ENCODE assay signal across 9 cellular contexts in genomic region chr17:795276-795675, GRCh38. TPM values are rescaled to one million over a fixed set of nuclear protein-coding genes. Genes with fewer than 3 reads are reported as not detected.
DNase-seq lines count a peak whose midpoint lies in the region; ATAC-seq and TF ChIP-seq lines count a peak whose summit lies in the region.
"Had no signal": no experiment of that assay in that cellular context is flagged by ENCODE, and none has a peak within 500 bp of the region (broad histone marks: within the 10 kb centered on the region; RNA-seq: fewer than 3 reads in every experiment).

No MANE protein-coding gene starts in this region.

- H3K4me2 ChIP-seq in neural cell (ENCODE audit: low read length), result no peak overlapping the region

- no peak for TF ChIP-seq EP300 in esophagus muscularis mucosa (IDR thresholded peaks at IDR 0.05)
- TF ChIP-seq EP300 in neural cell (conservative IDR thresholded peaks at IDR 0.05; ENCODE audit: poor library complexity, severe bottlenecking), result no peak
- no peak for TF ChIP-seq EP300 in upper lobe of left lung (IDR thresholded peaks at IDR 0.05)

- intact Hi-C loops in esophagus muscularis mucosa (cut with DNase I), result loop anchor here (2.0 to 10.0 kb wide), 2 partner anchors 60 to 262 kb away; no protein-coding TSS in a partner anchor

- TF ChIP-seq POLR2A in esophagus muscularis mucosa (IDR thresholded peaks at IDR 0.05; ENCODE audit: low read depth) (no peak), upper lobe of left lung (IDR thresholded peaks at IDR 0.05) (no peak)

- H3K27ac ChIP-seq in RWPE1, result peak overlapping the region; percentile 98
- H3K27ac ChIP-seq in esophagus muscularis mucosa (replicated peaks in 1 of 4), result peak overlapping the region; percentile 58 to 79 (median 70)
- H3K27ac ChIP-seq in neural cell (ENCODE audit: low read length), result peak overlapping the region; percentile 76
- peak overlapping the region in 3 of 4 donors; percentile 11 to 68 (median 57) for H3K27ac ChIP-seq in upper lobe of left lung
- H3K27ac ChIP-seq: SK-N-MC had no signal

- no peak overlapping the region for H2AFZ ChIP-seq in neural cell (ENCODE audit: low read depth, low read length)

- DNase-seq in RWPE1 (ENCODE audit: low spot score) (no peak), esophagus muscularis mucosa (ENCODE audit: extremely low spot score) (no peak), upper lobe of left lung (peak in 1 of 2 donors; percentile 49), NCI-H1092 treated with DMSO at 0.1 percent for 48 hours (lab: John Stamatoyannopoulos, UW) (no peak)

- no peaks in the 10 kb centered on the region for H3F3A ChIP-seq in neural cell (ENCODE audit: insufficient read depth, low read length, poor library complexity, severe bottlenecking)

- peaks cover 0 to 35% (median 25%) of the 10 kb centered on the region in 4 donors for H3K36me3 ChIP-seq in esophagus muscularis mucosa
- no peaks in the 10 kb centered on the region for H3K36me3 ChIP-seq in neural cell (ENCODE audit: insufficient read depth, low read length)
- peaks cover 5 to 25% (median 16%) of the 10 kb centered on the region in 4 donors for H3K36me3 ChIP-seq in upper lobe of left lung

- TF ChIP-seq CTCF in RWPE1 (conservative IDR thresholded peaks at IDR 0.05; ENCODE audit: low read depth), result no peak
- no peak for TF ChIP-seq CTCF in esophagus muscularis mucosa (IDR thresholded peaks at IDR 0.05)
- TF ChIP-seq CTCF in neural cell (IDR thresholded peaks at IDR 0.05; ENCODE audit: poor library complexity, severe bottlenecking), result no peak
- TF ChIP-seq CTCF in upper lobe of left lung (IDR thresholded peaks at IDR 0.05), result no peak

- CTCF ChIA-PET in RWPE1 (lab: Yijun Ruan, JAX), result interaction anchor here (0.5 to 2.8 kb wide), 8 partner anchors 30 to 201 kb away, joined by 3 to 32 read pairs (median 4); partner anchors contain the start of genes NXN and TIMM22

- no peaks in the 10 kb centered on the region for H4K20me1 ChIP-seq in neural cell (ENCODE audit: insufficient read depth)

- no peak for TF ChIP-seq RAD21 in neural cell (conservative IDR thresholded peaks at IDR 0.05)

- peak overlapping the region; percentile 56 for H3K9ac ChIP-seq in neural cell (ENCODE audit: low read length)

- H3K9me3 ChIP-seq in esophagus muscularis mucosa (no peaks in the 10 kb centered on the region), neural cell (ENCODE audit: low read length) (no peaks in the 10 kb centered on the region), upper lobe of left lung (no peaks in the 10 kb centered on the region)

- no peak for ATAC-seq in upper lobe of left lung (ENCODE audit: low FRiP score in 2 of 2)
- ATAC-seq in GM21576 (IDR thresholded peaks at IDR 0.05; ENCODE audit: unreplicated experiment), result no peak
- no peak for ATAC-seq in HG03095 (IDR thresholded peaks at IDR 0.05; ENCODE audit: unreplicated experiment)

- POLR2A ChIA-PET in RWPE1 (lab: Yijun Ruan, JAX; ENCODE audit: low non-redundant PET), result no interaction called here

- WGBS in esophagus muscularis mucosa, result 72% methylated on average over 14 of the region's 14 CpGs
- 44 to 69% methylated on average over 9 to 13 of the region's 14 CpGs for WGBS in upper lobe of left lung, 2 donors

- H3K9me2 ChIP-seq in neural cell (ENCODE audit: insufficient read depth, low read length), result no peaks in the 10 kb centered on the region

- H3K27me3 ChIP-seq in esophagus muscularis mucosa (no peaks in the 10 kb centered on the region), neural cell (ENCODE audit: insufficient read depth, low read depth, low read length) (no peaks in the 10 kb centered on the region), upper lobe of left lung (no peaks in the 10 kb centered on the region)

- H3K79me2 ChIP-seq in neural cell (replicated peaks; ENCODE audit: insufficient read depth, low read length), result no peaks in the 10 kb centered on the region

- H3K4me3 ChIP-seq in esophagus muscularis mucosa (peak overlapping the region; percentile 35 to 38 (median 36)), neural cell (ENCODE audit: low read length) (no peak overlapping the region), upper lobe of left lung (peak overlapping the region in 2 of 4 donors; percentile 19 to 34)
- H3K4me3 ChIP-seq: GM12878, SK-N-MC had no signal

- peaks cover 11 to 48% (median 30%) of the 10 kb centered on the region in 4 donors for H3K4me1 ChIP-seq in esophagus muscularis mucosa
- peaks cover 2 to 14% (median 10%) of the 10 kb centered on the region in 4 donors for H3K4me1 ChIP-seq in upper lobe of left lung

TF ChIP-seq in neural cell, 6 proteins besides CTCF, POLR2A, EP300 and RAD21:
- TF ChIP-seq POLR2AphosphoS5 (IDR thresholded peaks at IDR 0.05) (no peak), SMC3 (conservative IDR thresholded peaks at IDR 0.05; ENCODE audit: poor library complexity) (no peak), TAF1 (IDR thresholded peaks at IDR 0.05; ENCODE audit: low read depth) (no peak), REST (IDR thresholded peaks at IDR 0.05; ENCODE audit: borderline replicate concordance) (no peak), MXI1 (conservative IDR thresholded peaks at IDR 0.05; ENCODE audit: poor library complexity, severe bottlenecking) (no peak), EZH2 (IDR thresholded peaks at IDR 0.05; ENCODE audit: borderline replicate concordance, insufficient read depth, low read length, poor library complexity, severe bottlenecking) (no peak)

RNA-seq across cellular contexts. Expression of gene MRM3, which starts 13.1 kb away (rescaled TPM):
- 10 to 100 TPM; 17.4 to 25.9 (median 23.9) TPM for total RNA-seq in esophagus muscularis mucosa
- 20.0 and 24.0 TPM in 2 replicates for polyA plus RNA-seq in neural cell
- 25.7 and 33.6 TPM in 2 replicates for polyA minus RNA-seq in neural cell
- total RNA-seq in upper lobe of left lung, result 10 to 100 TPM in 5 of 6 donors, 1 to 10 TPM in 1; 9.8 to 17.8 (median 13.2) TPM

RNA-seq across cellular contexts. Expression of gene GLOD4, which starts 13.2 kb away (rescaled TPM):
- 10 to 100 TPM; 25.7 to 73.6 (median 53.9) TPM for total RNA-seq in esophagus muscularis mucosa
- 231 and 235 TPM in 2 replicates for polyA plus RNA-seq in neural cell
- 119 and 123 TPM in 2 replicates for polyA minus RNA-seq in neural cell
- total RNA-seq in upper lobe of left lung, result 10 to 100 TPM; 41.0 to 92.2 (median 51.8) TPM

RNA-seq across cellular contexts. Expression of gene GEMIN4, which starts 43.2 kb away (rescaled TPM):
- total RNA-seq in esophagus muscularis mucosa (10 to 100 TPM; 15.4 to 21.2 (median 19.0) TPM), upper lobe of left lung (10 to 100 TPM; 17.6 to 79.6 (median 21.5) TPM)
- polyA plus RNA-seq in neural cell, result 3.6 and 4.5 TPM in 2 replicates
- 8.3 and 9.4 TPM in 2 replicates for polyA minus RNA-seq in neural cell
